1 cellular context compared by ENCODE assay signal in genomic region chr6:135066806-135067205, GRCh38.
TF ChIP-seq lines count a peak whose summit lies in the region.

No MANE protein-coding gene starts in this region.

TF ChIP-seq in GM23338, 12 proteins besides CTCF, POLR2A, EP300 and RAD21:
- no peak for TF ChIP-seq STAT1 (IDR thresholded peaks at IDR 0.05; ENCODE audit: unreplicated experiment)
- no peak for TF ChIP-seq ZNF114 (CRISPR knock-in tag; IDR thresholded peaks at IDR 0.05)
